Comparison of ENCODE assay signal across 8 cellular contexts in genomic region chr18:77103181-77103875, GRCh38.
DNase-seq lines count a peak whose midpoint lies in the region; TF ChIP-seq lines count a peak whose summit lies in the region.

No MANE protein-coding gene starts in this region.

- H4K20me1 ChIP-seq in BLaER1 = peaks cover 96% of the 10 kb centered on the region
- H4K20me1 ChIP-seq in OCI-LY3 (ENCODE audit: insufficient read depth, low read length) = no peaks in the 10 kb centered on the region
- no peaks in the 10 kb centered on the region for H4K20me1 ChIP-seq in MM.1S (ENCODE audit: insufficient read depth, low read length)

- no peaks in the 10 kb centered on the region for H3K9me3 ChIP-seq in BLaER1
- H3K9me3 ChIP-seq in OCI-LY3 (ENCODE audit: insufficient read depth, low read length) = no peaks in the 10 kb centered on the region
- H3K9me3 ChIP-seq in effector memory CD4-positive, alpha-beta T cell (ENCODE audit: control insufficient read depth, low read length) = no peaks in the 10 kb centered on the region
- no peaks in the 10 kb centered on the region for H3K9me3 ChIP-seq in neutrophil
- no peaks in the 10 kb centered on the region for H3K9me3 ChIP-seq in MM.1S (replicated peaks; ENCODE audit: insufficient read depth, low read length)

- H3K27me3 ChIP-seq in BLaER1 (no peaks in the 10 kb centered on the region), OCI-LY3 (ENCODE audit: low read depth, low read length) (no peaks in the 10 kb centered on the region), neutrophil (no peaks in the 10 kb centered on the region), MM.1S (replicated peaks; ENCODE audit: insufficient read depth, low read length) (no peaks in the 10 kb centered on the region)
- H3K27me3 ChIP-seq in effector memory CD4-positive, alpha-beta T cell (replicated peaks; ENCODE audit: control insufficient read depth, insufficient read depth, low read length, poor library complexity, severe bottlenecking) = no peaks in the 10 kb centered on the region

- peaks cover 32% of the 10 kb centered on the region for H3K79me2 ChIP-seq in OCI-LY3 (ENCODE audit: low read length)
- H3K79me2 ChIP-seq in MM.1S (ENCODE audit: low read length) = no peaks in the 10 kb centered on the region

- no peak overlapping the region for H3K4me3 ChIP-seq in BLaER1
- H3K4me3 ChIP-seq in OCI-LY3 (ENCODE audit: low read length) = peak overlapping the region; percentile 31
- H3K4me3 ChIP-seq in effector memory CD4-positive, alpha-beta T cell (ENCODE audit: insufficient read depth, low read depth, low read length, poor library complexity, severe bottlenecking) = no peak overlapping the region
- H3K4me3 ChIP-seq in neutrophil (ENCODE audit: low read depth in 1 of 2, low read length in 1 of 2) = no peak overlapping the region
- H3K4me3 ChIP-seq in MM.1S (ENCODE audit: low read length) = no peak overlapping the region

- H2AFZ ChIP-seq in OCI-LY3 (ENCODE audit: low read depth, low read length) (no peak overlapping the region), MM.1S (ENCODE audit: low read length) (no peak overlapping the region)

- H3K4me2 ChIP-seq in BLaER1 (peak overlapping the region; percentile 85), OCI-LY3 (ENCODE audit: low read length) (peak overlapping the region; percentile 77), MM.1S (ENCODE audit: low read depth, low read length) (no peak overlapping the region; the same call in 1 of the 2 replicates)

- no peak for TF ChIP-seq CTCF in OCI-LY3 (IDR thresholded peaks at IDR 0.05; ENCODE audit: low read depth, low read length)
- no peak for TF ChIP-seq CTCF in neutrophil (IDR thresholded peaks at IDR 0.05)
- TF ChIP-seq CTCF in MM.1S (IDR thresholded peaks at IDR 0.05; ENCODE audit: low read length) = no peak

- no peaks in the 10 kb centered on the region for H3K9me2 ChIP-seq in MM.1S (replicated peaks; ENCODE audit: insufficient read depth, low read length)

- H3K27ac ChIP-seq in BLaER1 (peak overlapping the region; percentile 69), OCI-LY3 (ENCODE audit: low read length) (peak overlapping the region; percentile 92), neutrophil (peak overlapping the region; percentile 98), MM.1S (ENCODE audit: low read length) (no peak overlapping the region)
- peak overlapping the region; percentile 83 for H3K27ac ChIP-seq in effector memory CD4-positive, alpha-beta T cell (ENCODE audit: insufficient read depth, low read length, poor library complexity, severe bottlenecking)

- DNase-seq in effector memory CD4-positive, alpha-beta T cell = no peak
- DNase-seq in DMS 273 treated with DMSO at 0.1 percent for 48 hours (lab: John Stamatoyannopoulos, UW) (no peak), NCI-H748 treated with DMSO at 0.1 percent for 48 hours (lab: John Stamatoyannopoulos, UW) (no peak), NCI-H345 (lab: John Stamatoyannopoulos, UW) (no peak), MM.1S (no peak)

- peaks cover 67% of the 10 kb centered on the region for H3K36me3 ChIP-seq in BLaER1
- H3K36me3 ChIP-seq in OCI-LY3 (replicated peaks; ENCODE audit: low read depth, low read length) = peaks cover 46% of the 10 kb centered on the region
- H3K36me3 ChIP-seq in effector memory CD4-positive, alpha-beta T cell (ENCODE audit: control insufficient read depth, insufficient read depth, low read length) = peaks cover 12% of the 10 kb centered on the region
- peaks cover 61% of the 10 kb centered on the region for H3K36me3 ChIP-seq in neutrophil
- no peaks in the 10 kb centered on the region for H3K36me3 ChIP-seq in MM.1S (replicated peaks; ENCODE audit: insufficient read depth, low read length)

- peaks cover 8% of the 10 kb centered on the region for H3F3A ChIP-seq in MM.1S (ENCODE audit: insufficient read depth, low read length)

- H3K4me1 ChIP-seq in BLaER1 (peaks cover 90% of the 10 kb centered on the region), OCI-LY3 (ENCODE audit: low read length) (peaks cover 92% of the 10 kb centered on the region), neutrophil (ENCODE audit: control insufficient read depth in 1 of 2, insufficient read depth in 1 of 2, low read depth in 1 of 2, low read length in 1 of 2) (peaks cover 85 to 99% of the 10 kb centered on the region in 2 experiments), MM.1S (ENCODE audit: low read length) (peaks cover 30% of the 10 kb centered on the region)
- H3K4me1 ChIP-seq in effector memory CD4-positive, alpha-beta T cell (ENCODE audit: control insufficient read depth, insufficient read depth, low read length, poor library complexity, severe bottlenecking) = peaks cover 94% of the 10 kb centered on the region

- H3K9ac ChIP-seq in BLaER1 (no peak overlapping the region), OCI-LY3 (ENCODE audit: low read length) (peak overlapping the region; percentile 74; the same call in 1 of the 2 replicates), MM.1S (ENCODE audit: low read length) (no peak overlapping the region)
